ENCODE assay signal across 1 cellular context in genomic region chr17:75822800-75823166, GRCh38.
TF ChIP-seq lines count a peak whose summit lies in the region.

No MANE protein-coding gene starts in this region.

TF ChIP-seq in K562, 482 proteins besides CTCF, POLR2A, EP300 and RAD21:
- TF ChIP-seq ZNF41 (CRISPR knock-in tag; conservative IDR thresholded peaks at IDR 0.05) (no peak), ZSCAN32 (CRISPR knock-in tag; IDR thresholded peaks at IDR 0.05) (0 out of 2 replicates have a peak, but pooled peaks have one; percentile 17), U2AF2 (optimal IDR thresholded peaks at IDR 0.05; ENCODE audit: low read depth, low read length) (no peak)
